10 cellular contexts compared by ENCODE assay signal in the genomic region with DNA sequence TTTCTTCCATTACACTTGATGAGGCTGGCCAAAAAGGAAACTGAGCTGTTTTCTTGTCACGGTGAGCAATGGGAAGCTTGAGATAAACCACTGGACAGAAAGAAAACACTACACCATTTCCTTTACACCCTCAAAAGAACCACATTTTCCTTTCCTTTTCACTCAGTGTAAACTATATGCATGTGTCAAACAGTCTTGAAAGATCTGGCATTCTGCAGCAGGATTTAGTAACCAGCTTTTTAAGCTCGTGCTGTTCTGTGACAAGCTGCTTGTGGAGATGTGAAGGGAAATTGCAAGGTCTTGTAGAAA.
DNase-seq lines count a peak whose midpoint lies in the region; TF ChIP-seq lines count a peak whose summit lies in the region.
"Had no signal": no experiment of that assay in that cellular context is flagged by ENCODE, and none has a peak within 500 bp of the region (broad histone marks: within the 10 kb centered on the region; RNA-seq: fewer than 3 reads in every experiment).

No MANE protein-coding gene starts in this region.

- H3K36me3 Mint-ChIP-seq in activated CD4-positive, alpha-beta T cell treated with anti-CD3 and anti-CD28 coated beads, Interleukin-2, amount 10 ng/mL, durations not matched to agents 7 days and 5 days (ENCODE audit: low read depth): no peaks in the 10 kb centered on the region
- peaks cover 11% of the 10 kb centered on the region for H3K36me3 Mint-ChIP-seq in endodermal cell (ENCODE audit: low read depth)
- peaks cover 20% of the 10 kb centered on the region for H3K36me3 Mint-ChIP-seq in MCF 10A (ENCODE audit: insufficient read depth, unreplicated experiment)

- 86 to 100% methylated on average over 2 of the region's 2 CpGs for WGBS in endodermal cell (ENCODE audit: insufficient coverage in 1 of 2, insufficient read length in 1 of 2), 2 experiments

- H3K4me3 ChIP-seq in SJSA1 (no peak overlapping the region), endodermal cell (ENCODE audit: low read length) (no peak overlapping the region)
- H3K4me3 ChIP-seq: heart right ventricle had no signal

- DNase-seq in activated CD4-positive, alpha-beta T cell treated with anti-CD3 and anti-CD28 coated beads, Interleukin-2, amount 10 ng/mL, durations not matched to agents 7 days and 5 days: peak; percentile 15
- DNase-seq in activated CD4-positive, alpha-beta T cell treated with anti-CD3 and anti-CD28 coated beads, Interleukin-2, amount 50 U/mL, for 4 hours: no peak
- peak in 1 of 2 experiments; percentile 50 for DNase-seq in SJSA1 (ENCODE audit: low read depth in 1 of 2, low spot score in 2 of 2)
- no peak for DNase-seq in endodermal cell
- peak; percentile 27 for DNase-seq in putamen (ENCODE audit: low spot score)
- no peak for DNase-seq in DMS114 treated with DMSO at 0.1 percent for 48 hours (lab: John Stamatoyannopoulos, UW; ENCODE audit: unreplicated experiment)
- no peak for DNase-seq in NCI-H187 treated with DMSO at 0.1 percent for 48 hours (lab: John Stamatoyannopoulos, UW)
- no peak for DNase-seq in MCF 10A (ENCODE audit: unreplicated experiment)
- DNase-seq: aorta, heart right ventricle had no signal

- no peak overlapping the region for H3K9ac ChIP-seq in endodermal cell (ENCODE audit: extremely low read depth, low read length, poor library complexity, severe bottlenecking)

- H3K9me3 Mint-ChIP-seq in activated CD4-positive, alpha-beta T cell treated with anti-CD3 and anti-CD28 coated beads, Interleukin-2, amount 10 ng/mL, durations not matched to agents 7 days and 5 days: no peaks in the 10 kb centered on the region
- H3K9me3 Mint-ChIP-seq in endodermal cell (no peaks in the 10 kb centered on the region), MCF 10A (ENCODE audit: unreplicated experiment) (no peaks in the 10 kb centered on the region)

- intact Hi-C loops in MCF 10A (cut with micrococcal nuclease): no loop called here

- H3K27ac ChIP-seq in SJSA1: peak overlapping the region; percentile 5; the same call in 1 of the 2 replicates
- H3K27ac ChIP-seq in endodermal cell (ENCODE audit: low read depth, low read length): no peak overlapping the region
- H3K27ac ChIP-seq: heart right ventricle had no signal

- no peak overlapping the region for H3K4me3 Mint-ChIP-seq in activated CD4-positive, alpha-beta T cell treated with anti-CD3 and anti-CD28 coated beads, Interleukin-2, amount 10 ng/mL, durations not matched to agents 7 days and 5 days
- no peak overlapping the region for H3K4me3 Mint-ChIP-seq in endodermal cell
- H3K4me3 Mint-ChIP-seq in MCF 10A (ENCODE audit: unreplicated experiment): no peak overlapping the region

- H3K27me3 ChIP-seq in SJSA1 (replicated peaks): no peaks in the 10 kb centered on the region
- no peaks in the 10 kb centered on the region for H3K27me3 ChIP-seq in endodermal cell (ENCODE audit: control insufficient read depth, insufficient read depth, low read length, poor library complexity, severe bottlenecking)
- H3K27me3 ChIP-seq: heart right ventricle had no signal

- H3K36me3 ChIP-seq in SJSA1: no peaks in the 10 kb centered on the region
- peaks cover 7% of the 10 kb centered on the region for H3K36me3 ChIP-seq in endodermal cell (ENCODE audit: control insufficient read depth, insufficient read depth, low read length)
- H3K36me3 ChIP-seq: heart right ventricle had no signal

- H3K9me3 ChIP-seq in SJSA1 (replicated peaks) (no peaks in the 10 kb centered on the region), endodermal cell (ENCODE audit: control insufficient read depth, low read length) (no peaks in the 10 kb centered on the region)
- H3K9me3 ChIP-seq: heart right ventricle had no signal

- H3K4me1 Mint-ChIP-seq in activated CD4-positive, alpha-beta T cell treated with anti-CD3 and anti-CD28 coated beads, Interleukin-2, amount 10 ng/mL, durations not matched to agents 7 days and 5 days: peaks cover 19% of the 10 kb centered on the region
- H3K4me1 Mint-ChIP-seq in endodermal cell: peaks cover 41% of the 10 kb centered on the region
- H3K4me1 Mint-ChIP-seq in MCF 10A (ENCODE audit: insufficient read depth, unreplicated experiment): peaks cover 8% of the 10 kb centered on the region

- H3K4me1 ChIP-seq in SJSA1 (replicated peaks) (peaks cover 35% of the 10 kb centered on the region), endodermal cell (ENCODE audit: control insufficient read depth, insufficient read depth, low read length) (peaks cover 22% of the 10 kb centered on the region)

- CTCF ChIA-PET in activated CD4-positive, alpha-beta T cell treated with anti-CD3 and anti-CD28 coated beads, Interleukin-2, amount 10 ng/mL, durations not matched to agents 7 days and 5 days (lab: Charles Lee): no interaction called here
- CTCF ChIA-PET in MCF 10A (lab: Yijun Ruan, JAX): no interaction called here

- peak overlapping the region; percentile 65 for H3K27ac Mint-ChIP-seq in activated CD4-positive, alpha-beta T cell treated with anti-CD3 and anti-CD28 coated beads, Interleukin-2, amount 10 ng/mL, durations not matched to agents 7 days and 5 days
- H3K27ac Mint-ChIP-seq in endodermal cell (peak overlapping the region; percentile 56), MCF 10A (ENCODE audit: low read depth, unreplicated experiment) (no peak overlapping the region)

- no peak for TF ChIP-seq CTCF in endodermal cell (conservative IDR thresholded peaks at IDR 0.05)
- no peak for TF ChIP-seq CTCF in MCF 10A (IDR thresholded peaks at IDR 0.05; ENCODE audit: unreplicated experiment)

- no TSS peak for BruUV-seq in MCF 10A (replicated peaks; lab: Mats Ljungman, UMichigan)

- no peaks in the 10 kb centered on the region for H3K27me3 Mint-ChIP-seq in activated CD4-positive, alpha-beta T cell treated with anti-CD3 and anti-CD28 coated beads, Interleukin-2, amount 10 ng/mL, durations not matched to agents 7 days and 5 days
- H3K27me3 Mint-ChIP-seq in endodermal cell (ENCODE audit: insufficient read depth) (no peaks in the 10 kb centered on the region), MCF 10A (ENCODE audit: insufficient read depth, unreplicated experiment) (no peaks in the 10 kb centered on the region)

- POLR2A ChIA-PET in activated CD4-positive, alpha-beta T cell treated with anti-CD3 and anti-CD28 coated beads, Interleukin-2, amount 10 ng/mL, durations not matched to agents 7 days and 5 days (lab: Charles Lee): interaction anchor here (0.7 kb wide), 1 partner anchor 95 kb away, joined by 3 read pairs; no protein-coding TSS in a partner anchor
- POLR2A ChIA-PET in MCF 10A (lab: Yijun Ruan, JAX): no interaction called here

Comparison
In these comparisons a context has a peak if more than half of its experiments do, and no peak if none do; other contexts are left out.
1. DNase-seq: peak in activated CD4-positive, alpha-beta T cell treated with anti-CD3 and anti-CD28 coated beads, Interleukin-2, amount 10 ng/mL, durations not matched to agents 7 days and 5 days (single experiment) and putamen (single experiment); none in activated CD4-positive, alpha-beta T cell treated with anti-CD3 and anti-CD28 coated beads, Interleukin-2, amount 50 U/mL, for 4 hours (0 of 2), endodermal cell (single experiment), DMS114 treated with DMSO at 0.1 percent for 48 hours (single experiment), NCI-H187 treated with DMSO at 0.1 percent for 48 hours (single experiment) and MCF 10A (single experiment).